1 cellular context compared by ENCODE assay signal in the genomic region with DNA sequence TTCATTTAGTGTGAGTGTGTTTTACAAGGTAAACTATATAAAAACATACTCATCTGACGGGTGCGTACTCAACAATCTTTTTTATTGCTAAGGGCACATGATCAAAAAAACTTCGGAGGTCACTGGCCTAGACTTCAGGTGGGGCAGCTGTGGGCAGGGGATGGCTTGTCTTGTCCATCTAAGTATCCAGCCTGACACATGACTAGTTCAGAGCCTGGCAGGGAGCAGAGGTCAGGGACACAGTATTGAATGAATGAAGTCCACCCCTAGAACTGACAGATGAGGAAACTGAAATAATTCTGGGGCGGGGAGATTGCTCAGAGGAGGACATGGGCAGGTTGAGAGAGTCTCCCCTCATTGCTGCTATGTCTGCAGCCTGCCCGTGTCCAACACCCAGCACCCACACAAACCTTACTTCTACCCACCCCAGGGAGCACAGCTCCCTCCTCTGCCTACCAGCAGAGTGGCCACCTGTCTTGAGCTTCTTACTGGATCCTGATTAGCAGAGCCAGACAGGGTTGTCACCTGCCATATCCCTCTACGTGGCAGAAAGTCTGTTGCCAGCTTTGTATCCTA.
A peak's percentile ranks its signal among the peaks of the same experiment; 100 is the strongest.
TF ChIP-seq lines count a peak whose summit lies in the region.

No MANE protein-coding gene starts in this region.

TF ChIP-seq in HepG2, 621 proteins besides CTCF, POLR2A, EP300 and RAD21 (continues in another document):
- TF ChIP-seq ZNF788 (CRISPR knock-in tag; IDR thresholded peaks at IDR 0.05; ENCODE audit: borderline replicate concordance) = peak; percentile 42; the same call in 1 of the 2 replicates
- TF ChIP-seq NCOR1 (IDR thresholded peaks at IDR 0.05; ENCODE audit: borderline replicate concordance, low read length) = no peak
- TF ChIP-seq RARA (CRISPR knock-in tag; IDR thresholded peaks at IDR 0.05) = peak; percentile 68
- TF ChIP-seq LCORL (IDR thresholded peaks at IDR 0.05) = no peak
- 0 out of 2 replicates have a peak, but pooled peaks have one; percentile 50 for TF ChIP-seq LCORL (CRISPR knock-in tag; IDR thresholded peaks at IDR 0.05)
- TF ChIP-seq, protein P1, sequence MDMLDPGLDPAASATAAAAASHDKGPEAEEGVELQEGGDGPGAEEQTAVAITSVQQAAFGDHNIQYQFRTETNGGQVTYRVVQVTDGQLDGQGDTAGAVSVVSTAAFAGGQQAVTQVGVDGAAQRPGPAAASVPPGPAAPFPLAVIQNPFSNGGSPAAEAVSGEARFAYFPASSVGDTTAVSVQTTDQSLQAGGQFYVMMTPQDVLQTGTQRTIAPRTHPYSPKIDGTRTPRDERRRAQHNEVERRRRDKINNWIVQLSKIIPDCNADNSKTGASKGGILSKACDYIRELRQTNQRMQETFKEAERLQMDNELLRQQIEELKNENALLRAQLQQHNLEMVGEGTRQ (IDR thresholded peaks at IDR 0.05; ENCODE audit: low read depth, low read length) = no peak
- TF ChIP-seq, protein P1 (CRISPR knock-in tag; IDR thresholded peaks at IDR 0.05; ENCODE audit: borderline replicate concordance) = 0 out of 2 replicates have a peak, but pooled peaks have one; percentile 38
- TF ChIP-seq FOXK2 (IDR thresholded peaks at IDR 0.05) = no peak
- TF ChIP-seq, protein P2, sequence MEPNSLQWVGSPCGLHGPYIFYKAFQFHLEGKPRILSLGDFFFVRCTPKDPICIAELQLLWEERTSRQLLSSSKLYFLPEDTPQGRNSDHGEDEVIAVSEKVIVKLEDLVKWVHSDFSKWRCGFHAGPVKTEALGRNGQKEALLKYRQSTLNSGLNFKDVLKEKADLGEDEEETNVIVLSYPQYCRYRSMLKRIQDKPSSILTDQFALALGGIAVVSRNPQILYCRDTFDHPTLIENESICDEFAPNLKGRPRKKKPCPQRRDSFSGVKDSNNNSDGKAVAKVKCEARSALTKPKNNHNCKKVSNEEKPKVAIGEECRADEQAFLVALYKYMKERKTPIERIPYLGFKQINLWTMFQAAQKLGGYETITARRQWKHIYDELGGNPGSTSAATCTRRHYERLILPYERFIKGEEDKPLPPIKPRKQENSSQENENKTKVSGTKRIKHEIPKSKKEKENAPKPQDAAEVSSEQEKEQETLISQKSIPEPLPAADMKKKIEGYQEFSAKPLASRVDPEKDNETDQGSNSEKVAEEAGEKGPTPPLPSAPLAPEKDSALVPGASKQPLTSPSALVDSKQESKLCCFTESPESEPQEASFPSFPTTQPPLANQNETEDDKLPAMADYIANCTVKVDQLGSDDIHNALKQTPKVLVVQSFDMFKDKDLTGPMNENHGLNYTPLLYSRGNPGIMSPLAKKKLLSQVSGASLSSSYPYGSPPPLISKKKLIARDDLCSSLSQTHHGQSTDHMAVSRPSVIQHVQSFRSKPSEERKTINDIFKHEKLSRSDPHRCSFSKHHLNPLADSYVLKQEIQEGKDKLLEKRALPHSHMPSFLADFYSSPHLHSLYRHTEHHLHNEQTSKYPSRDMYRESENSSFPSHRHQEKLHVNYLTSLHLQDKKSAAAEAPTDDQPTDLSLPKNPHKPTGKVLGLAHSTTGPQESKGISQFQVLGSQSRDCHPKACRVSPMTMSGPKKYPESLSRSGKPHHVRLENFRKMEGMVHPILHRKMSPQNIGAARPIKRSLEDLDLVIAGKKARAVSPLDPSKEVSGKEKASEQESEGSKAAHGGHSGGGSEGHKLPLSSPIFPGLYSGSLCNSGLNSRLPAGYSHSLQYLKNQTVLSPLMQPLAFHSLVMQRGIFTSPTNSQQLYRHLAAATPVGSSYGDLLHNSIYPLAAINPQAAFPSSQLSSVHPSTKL (CRISPR knock-in tag; IDR thresholded peaks at IDR 0.05) = peak; percentile 68
- TF ChIP-seq, protein P3, sequence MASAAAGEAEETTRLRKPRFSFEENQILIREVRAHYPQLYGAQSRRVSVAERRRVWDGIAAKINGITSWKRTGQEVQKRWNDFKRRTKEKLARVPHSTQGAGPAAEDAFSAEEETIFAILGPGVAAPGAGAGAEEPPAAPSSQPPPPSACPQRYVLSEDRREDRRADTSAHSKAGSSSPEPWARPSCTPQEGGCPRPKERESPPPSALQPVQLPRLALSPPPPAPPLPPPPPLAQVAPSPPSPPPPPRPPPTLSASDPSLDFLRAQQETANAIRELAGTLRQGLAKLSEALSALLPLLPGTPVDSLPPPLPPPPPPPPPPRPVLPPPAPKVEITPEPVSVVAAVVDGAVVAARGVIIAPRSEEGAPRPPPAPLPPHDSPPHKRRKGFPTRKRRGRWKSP (CRISPR knock-in tag; IDR thresholded peaks at IDR 0.05) = no peak
- no peak for TF ChIP-seq SAFB2 (CRISPR knock-in tag; IDR thresholded peaks at IDR 0.05; ENCODE audit: borderline replicate concordance, low read depth)
- no peak for TF ChIP-seq ZNF430 (CRISPR knock-in tag; IDR thresholded peaks at IDR 0.05)
- TF ChIP-seq, protein P4, sequence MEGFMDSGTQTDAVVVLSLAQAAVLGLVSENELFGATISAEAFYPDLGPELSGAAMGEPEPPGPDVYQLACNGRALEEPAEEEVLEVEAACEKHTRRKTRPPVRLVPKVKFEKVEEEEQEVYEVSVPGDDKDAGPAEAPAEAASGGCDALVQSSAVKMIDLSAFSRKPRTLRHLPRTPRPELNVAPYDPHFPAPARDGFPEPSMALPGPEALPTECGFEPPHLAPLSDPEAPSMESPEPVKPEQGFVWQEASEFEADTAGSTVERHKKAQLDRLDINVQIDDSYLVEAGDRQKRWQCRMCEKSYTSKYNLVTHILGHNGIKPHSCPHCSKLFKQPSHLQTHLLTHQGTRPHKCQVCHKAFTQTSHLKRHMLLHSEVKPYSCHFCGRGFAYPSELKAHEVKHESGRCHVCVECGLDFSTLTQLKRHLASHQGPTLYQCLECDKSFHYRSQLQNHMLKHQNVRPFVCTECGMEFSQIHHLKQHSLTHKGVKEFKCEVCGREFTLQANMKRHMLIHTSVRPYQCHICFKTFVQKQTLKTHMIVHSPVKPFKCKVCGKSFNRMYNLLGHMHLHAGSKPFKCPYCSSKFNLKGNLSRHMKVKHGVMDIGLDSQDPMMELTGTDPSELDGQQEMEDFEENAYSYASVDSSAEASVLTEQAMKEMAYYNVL (CRISPR knock-in tag; IDR thresholded peaks at IDR 0.05; ENCODE audit: borderline replicate concordance) = no peak
- no peak for TF ChIP-seq SMYD3 (CRISPR knock-in tag; IDR thresholded peaks at IDR 0.05)
- no peak for TF ChIP-seq ZFAT (CRISPR knock-in tag; conservative IDR thresholded peaks at IDR 0.05)
- peak; percentile 9; the same call in 1 of the 2 replicates for TF ChIP-seq DPF2 (CRISPR knock-in tag; IDR thresholded peaks at IDR 0.05; ENCODE audit: borderline replicate concordance, low read depth)
- no peak for TF ChIP-seq ZNF879 (CRISPR knock-in tag; IDR thresholded peaks at IDR 0.05)
- TF ChIP-seq ZNF7 (CRISPR knock-in tag; IDR thresholded peaks at IDR 0.05) = no peak
- 0 out of 2 replicates have a peak, but pooled peaks have one; percentile 14 for TF ChIP-seq ZMYM3 (CRISPR knock-in tag; IDR thresholded peaks at IDR 0.05)
- TF ChIP-seq SOX5 (CRISPR knock-in tag; IDR thresholded peaks at IDR 0.05; ENCODE audit: borderline replicate concordance) = 0 out of 2 replicates have a peak, but pooled peaks have one; percentile 13
- TF ChIP-seq ZNF496 (CRISPR knock-in tag; IDR thresholded peaks at IDR 0.05; ENCODE audit: insufficient replicate concordance) = no peak
- TF ChIP-seq ZNF33A (CRISPR knock-in tag; IDR thresholded peaks at IDR 0.05; ENCODE audit: borderline replicate concordance) = no peak
- peak; percentile 47; the same call in 1 of the 2 replicates for TF ChIP-seq TBX2 (CRISPR knock-in tag; IDR thresholded peaks at IDR 0.05; ENCODE audit: borderline replicate concordance)
- no peak for TF ChIP-seq KDM3A (CRISPR knock-in tag; IDR thresholded peaks at IDR 0.05; ENCODE audit: low read depth)
- no peak for TF ChIP-seq MXI1 (IDR thresholded peaks at IDR 0.05; ENCODE audit: borderline replicate concordance, low read depth, low read length)
- TF ChIP-seq, protein P5, sequence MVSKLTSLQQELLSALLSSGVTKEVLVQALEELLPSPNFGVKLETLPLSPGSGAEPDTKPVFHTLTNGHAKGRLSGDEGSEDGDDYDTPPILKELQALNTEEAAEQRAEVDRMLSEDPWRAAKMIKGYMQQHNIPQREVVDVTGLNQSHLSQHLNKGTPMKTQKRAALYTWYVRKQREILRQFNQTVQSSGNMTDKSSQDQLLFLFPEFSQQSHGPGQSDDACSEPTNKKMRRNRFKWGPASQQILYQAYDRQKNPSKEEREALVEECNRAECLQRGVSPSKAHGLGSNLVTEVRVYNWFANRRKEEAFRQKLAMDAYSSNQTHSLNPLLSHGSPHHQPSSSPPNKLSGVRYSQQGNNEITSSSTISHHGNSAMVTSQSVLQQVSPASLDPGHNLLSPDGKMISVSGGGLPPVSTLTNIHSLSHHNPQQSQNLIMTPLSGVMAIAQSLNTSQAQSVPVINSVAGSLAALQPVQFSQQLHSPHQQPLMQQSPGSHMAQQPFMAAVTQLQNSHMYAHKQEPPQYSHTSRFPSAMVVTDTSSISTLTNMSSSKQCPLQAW (CRISPR knock-in tag; IDR thresholded peaks at IDR 0.05) = peak; percentile 58; the same call in 1 of the 2 replicates
- TF ChIP-seq, protein P6, sequence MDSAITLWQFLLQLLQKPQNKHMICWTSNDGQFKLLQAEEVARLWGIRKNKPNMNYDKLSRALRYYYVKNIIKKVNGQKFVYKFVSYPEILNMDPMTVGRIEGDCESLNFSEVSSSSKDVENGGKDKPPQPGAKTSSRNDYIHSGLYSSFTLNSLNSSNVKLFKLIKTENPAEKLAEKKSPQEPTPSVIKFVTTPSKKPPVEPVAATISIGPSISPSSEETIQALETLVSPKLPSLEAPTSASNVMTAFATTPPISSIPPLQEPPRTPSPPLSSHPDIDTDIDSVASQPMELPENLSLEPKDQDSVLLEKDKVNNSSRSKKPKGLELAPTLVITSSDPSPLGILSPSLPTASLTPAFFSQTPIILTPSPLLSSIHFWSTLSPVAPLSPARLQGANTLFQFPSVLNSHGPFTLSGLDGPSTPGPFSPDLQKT (CRISPR knock-in tag; IDR thresholded peaks at IDR 0.05; ENCODE audit: borderline replicate concordance) = no peak
- peak; percentile 61; the same call in 1 of the 2 replicates for TF ChIP-seq NCOA1 (CRISPR knock-in tag; IDR thresholded peaks at IDR 0.05)
- TF ChIP-seq GTF3A (CRISPR knock-in tag; conservative IDR thresholded peaks at IDR 0.05) = 0 out of 2 replicates have a peak, but pooled peaks have one; percentile 23
- TF ChIP-seq ZNF10 (CRISPR knock-in tag; IDR thresholded peaks at IDR 0.05; ENCODE audit: borderline replicate concordance, low read depth) = no peak
- TF ChIP-seq, protein P7, sequence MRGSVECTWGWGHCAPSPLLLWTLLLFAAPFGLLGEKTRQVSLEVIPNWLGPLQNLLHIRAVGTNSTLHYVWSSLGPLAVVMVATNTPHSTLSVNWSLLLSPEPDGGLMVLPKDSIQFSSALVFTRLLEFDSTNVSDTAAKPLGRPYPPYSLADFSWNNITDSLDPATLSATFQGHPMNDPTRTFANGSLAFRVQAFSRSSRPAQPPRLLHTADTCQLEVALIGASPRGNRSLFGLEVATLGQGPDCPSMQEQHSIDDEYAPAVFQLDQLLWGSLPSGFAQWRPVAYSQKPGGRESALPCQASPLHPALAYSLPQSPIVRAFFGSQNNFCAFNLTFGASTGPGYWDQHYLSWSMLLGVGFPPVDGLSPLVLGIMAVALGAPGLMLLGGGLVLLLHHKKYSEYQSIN (CRISPR knock-in tag; IDR thresholded peaks at IDR 0.05; ENCODE audit: borderline replicate concordance) = no peak
- TF ChIP-seq ZNF260 (CRISPR knock-in tag; IDR thresholded peaks at IDR 0.05; ENCODE audit: borderline replicate concordance, low read depth) = no peak
- no peak for TF ChIP-seq KDM6A (CRISPR knock-in tag; IDR thresholded peaks at IDR 0.05; ENCODE audit: low read depth)
- TF ChIP-seq, protein P8, sequence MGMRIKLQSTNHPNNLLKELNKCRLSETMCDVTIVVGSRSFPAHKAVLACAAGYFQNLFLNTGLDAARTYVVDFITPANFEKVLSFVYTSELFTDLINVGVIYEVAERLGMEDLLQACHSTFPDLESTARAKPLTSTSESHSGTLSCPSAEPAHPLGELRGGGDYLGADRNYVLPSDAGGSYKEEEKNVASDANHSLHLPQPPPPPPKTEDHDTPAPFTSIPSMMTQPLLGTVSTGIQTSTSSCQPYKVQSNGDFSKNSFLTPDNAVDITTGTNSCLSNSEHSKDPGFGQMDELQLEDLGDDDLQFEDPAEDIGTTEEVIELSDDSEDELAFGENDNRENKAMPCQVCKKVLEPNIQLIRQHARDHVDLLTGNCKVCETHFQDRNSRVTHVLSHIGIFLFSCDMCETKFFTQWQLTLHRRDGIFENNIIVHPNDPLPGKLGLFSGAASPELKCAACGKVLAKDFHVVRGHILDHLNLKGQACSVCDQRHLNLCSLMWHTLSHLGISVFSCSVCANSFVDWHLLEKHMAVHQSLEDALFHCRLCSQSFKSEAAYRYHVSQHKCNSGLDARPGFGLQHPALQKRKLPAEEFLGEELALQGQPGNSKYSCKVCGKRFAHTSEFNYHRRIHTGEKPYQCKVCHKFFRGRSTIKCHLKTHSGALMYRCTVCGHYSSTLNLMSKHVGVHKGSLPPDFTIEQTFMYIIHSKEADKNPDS (CRISPR knock-in tag; IDR thresholded peaks at IDR 0.05) = peak; percentile 73; the same call in 1 of the 2 replicates
- TF ChIP-seq, protein P9, sequence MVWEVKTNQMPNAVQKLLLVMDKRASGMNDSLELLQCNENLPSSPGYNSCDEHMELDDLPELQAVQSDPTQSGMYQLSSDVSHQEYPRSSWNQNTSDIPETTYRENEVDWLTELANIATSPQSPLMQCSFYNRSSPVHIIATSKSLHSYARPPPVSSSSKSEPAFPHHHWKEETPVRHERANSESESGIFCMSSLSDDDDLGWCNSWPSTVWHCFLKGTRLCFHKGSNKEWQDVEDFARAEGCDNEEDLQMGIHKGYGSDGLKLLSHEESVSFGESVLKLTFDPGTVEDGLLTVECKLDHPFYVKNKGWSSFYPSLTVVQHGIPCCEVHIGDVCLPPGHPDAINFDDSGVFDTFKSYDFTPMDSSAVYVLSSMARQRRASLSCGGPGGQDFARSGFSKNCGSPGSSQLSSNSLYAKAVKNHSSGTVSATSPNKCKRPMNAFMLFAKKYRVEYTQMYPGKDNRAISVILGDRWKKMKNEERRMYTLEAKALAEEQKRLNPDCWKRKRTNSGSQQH (CRISPR knock-in tag; IDR thresholded peaks at IDR 0.05; ENCODE audit: low read depth) = peak; percentile 60; the same call in 1 of the 2 replicates
- no peak for TF ChIP-seq ZNF777 (CRISPR knock-in tag; IDR thresholded peaks at IDR 0.05)
- no peak for TF ChIP-seq ZNF747 (CRISPR knock-in tag; IDR thresholded peaks at IDR 0.05; ENCODE audit: borderline replicate concordance)
- TF ChIP-seq, protein P10, sequence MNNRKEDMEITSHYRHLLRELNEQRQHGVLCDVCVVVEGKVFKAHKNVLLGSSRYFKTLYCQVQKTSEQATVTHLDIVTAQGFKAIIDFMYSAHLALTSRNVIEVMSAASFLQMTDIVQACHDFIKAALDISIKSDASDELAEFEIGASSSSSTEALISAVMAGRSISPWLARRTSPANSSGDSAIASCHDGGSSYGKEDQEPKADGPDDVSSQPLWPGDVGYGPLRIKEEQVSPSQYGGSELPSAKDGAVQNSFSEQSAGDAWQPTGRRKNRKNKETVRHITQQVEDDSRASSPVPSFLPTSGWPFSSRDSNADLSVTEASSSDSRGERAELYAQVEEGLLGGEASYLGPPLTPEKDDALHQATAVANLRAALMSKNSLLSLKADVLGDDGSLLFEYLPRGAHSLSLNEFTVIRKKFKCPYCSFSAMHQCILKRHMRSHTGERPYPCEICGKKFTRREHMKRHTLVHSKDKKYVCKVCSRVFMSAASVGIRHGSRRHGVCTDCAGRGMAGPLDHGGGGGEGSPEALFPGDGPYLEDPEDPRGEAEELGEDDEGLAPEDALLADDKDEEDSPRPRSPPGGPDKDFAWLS (CRISPR knock-in tag; IDR thresholded peaks at IDR 0.05; ENCODE audit: borderline replicate concordance) = no peak
- TF ChIP-seq ARNTL (CRISPR knock-in tag; IDR thresholded peaks at IDR 0.05) = 0 out of 2 replicates have a peak, but pooled peaks have one; percentile 70
